12 cellular contexts compared by ENCODE assay signal in genomic region chr16:67339453-67339852, GRCh38. TPM values are rescaled to one million over a fixed set of nuclear protein-coding genes. Genes with fewer than 3 reads are reported as not detected.
DNase-seq lines count a peak whose midpoint lies in the region; ATAC-seq and TF ChIP-seq lines count a peak whose summit lies in the region.
"Had no signal": no experiment of that assay in that cellular context is flagged by ENCODE, and none has a peak within 500 bp of the region (broad histone marks: within the 10 kb centered on the region; RNA-seq: fewer than 3 reads in every experiment).

No MANE protein-coding gene starts in this region.

- H3K79me2 ChIP-seq in DOHH2 (ENCODE audit: control insufficient read depth, low read length) = no peaks in the 10 kb centered on the region

- peaks cover 9% of the 10 kb centered on the region for H3K9me3 Mint-ChIP-seq in activated CD8-positive, alpha-beta T cell treated with anti-CD3 and anti-CD28 coated beads for 36 hours
- peaks cover 10% of the 10 kb centered on the region for H3K9me3 Mint-ChIP-seq in activated T-cell treated with anti-CD3 and anti-CD28 coated beads, Interleukin-2, amount 50 U/mL, for 4 hours

- H3K9me2 ChIP-seq in DOHH2 (replicated peaks; ENCODE audit: control insufficient read depth, low read length) = no peaks in the 10 kb centered on the region

- no peak overlapping the region for H3K4me2 ChIP-seq in DOHH2 (ENCODE audit: low read length)

- no peaks in the 10 kb centered on the region for H4K20me1 ChIP-seq in DOHH2 (ENCODE audit: control insufficient read depth, insufficient read depth, low read depth, low read length)

- no peaks in the 10 kb centered on the region for H3K9me3 ChIP-seq in DOHH2 (ENCODE audit: control insufficient read depth, insufficient read depth, low read length)

- intact Hi-C loops in activated CD8-positive, alpha-beta T cell treated with anti-CD3 and anti-CD28 coated beads for 36 hours (cut with micrococcal nuclease) = no loop called here

- H3K4me1 ChIP-seq in DOHH2 (ENCODE audit: control insufficient read depth, low read length) = no peaks in the 10 kb centered on the region

- H3K27ac ChIP-seq in DOHH2 (ENCODE audit: low read depth, low read length) = no peak overlapping the region

- ATAC-seq in activated CD8-positive, alpha-beta T cell treated with anti-CD3 and anti-CD28 coated beads for 36 hours = peak; percentile 47
- no peak for ATAC-seq in activated T-cell treated with anti-CD3 and anti-CD28 coated beads, Interleukin-2, amount 50 U/mL, for 4 hours
- ATAC-seq: activated CD4-positive, CD25-positive, alpha-beta regulatory T cell treated with anti-CD3 and anti-CD28 coated beads, Interleukin-2, amount 50 U/mL, for 24 hours had no signal

- no peak overlapping the region for H3K27ac Mint-ChIP-seq in activated CD8-positive, alpha-beta T cell treated with anti-CD3 and anti-CD28 coated beads for 36 hours
- H3K27ac Mint-ChIP-seq: activated naive CD8-positive, alpha-beta T cell had no signal

- DNase-seq in HS-5 (ENCODE audit: low read depth) = peak; percentile 9
- no peak for DNase-seq in activated CD8-positive, alpha-beta T cell treated with anti-CD3 and anti-CD28 coated beads for 36 hours
- peak; percentile 17 for DNase-seq in left kidney (ENCODE audit: low read depth, low spot score)
- DNase-seq in NCI-H748 treated with DMSO at 0.1 percent for 48 hours (lab: John Stamatoyannopoulos, UW) = no peak
- DNase-seq in activated T-cell treated with anti-CD3 and anti-CD28 coated beads, Interleukin-2, amount 50 U/mL, for 4 hours = no peak
- DNase-seq in middle frontal gyrus (ENCODE audit: extremely low spot score, low spot score) = no peak
- no peak for DNase-seq in mesenteric fat pad (ENCODE audit: low spot score)
- DNase-seq: foreskin melanocyte, mesendoderm had no signal

- CTCF ChIA-PET in activated CD8-positive, alpha-beta T cell treated with anti-CD3 and anti-CD28 coated beads for 36 hours (lab: Charles Lee) = interaction anchor here (0.6 to 1.9 kb wide), 12 partner anchors 10 to 184 kb away, joined by 3 to 13 read pairs (median 4); partner anchors contain the start of genes KCTD19 and LRRC36

- H3F3A ChIP-seq in DOHH2 (ENCODE audit: control insufficient read depth, insufficient read depth) = no peaks in the 10 kb centered on the region

- H3K4me3 Mint-ChIP-seq in activated CD8-positive, alpha-beta T cell treated with anti-CD3 and anti-CD28 coated beads for 36 hours = no peak overlapping the region
- no peak overlapping the region for H3K4me3 Mint-ChIP-seq in activated T-cell treated with anti-CD3 and anti-CD28 coated beads, Interleukin-2, amount 50 U/mL, for 4 hours
- H3K4me3 Mint-ChIP-seq: activated naive CD8-positive, alpha-beta T cell had no signal

- no peak overlapping the region for H3K4me3 ChIP-seq in DOHH2 (ENCODE audit: low read length)

- no peaks in the 10 kb centered on the region for H3K36me3 ChIP-seq in DOHH2 (ENCODE audit: control insufficient read depth, low read length)

- H3K4me1 Mint-ChIP-seq in activated CD8-positive, alpha-beta T cell treated with anti-CD3 and anti-CD28 coated beads for 36 hours (ENCODE audit: low read depth) = no peaks in the 10 kb centered on the region
- H3K4me1 Mint-ChIP-seq in activated T-cell treated with anti-CD3 and anti-CD28 coated beads, Interleukin-2, amount 50 U/mL, for 4 hours (ENCODE audit: low read depth) = no peaks in the 10 kb centered on the region

- peak; percentile 12 for TF ChIP-seq CTCF in DOHH2 (IDR thresholded peaks at IDR 0.05; ENCODE audit: low read depth, low read length, poor library complexity, severe bottlenecking)
- peak; percentile 34 for TF ChIP-seq CTCF in activated CD8-positive, alpha-beta T cell treated with anti-CD3 and anti-CD28 coated beads for 36 hours (IDR thresholded peaks at IDR 0.05)

- peaks cover 7% of the 10 kb centered on the region for H3K27me3 Mint-ChIP-seq in activated CD8-positive, alpha-beta T cell treated with anti-CD3 and anti-CD28 coated beads for 36 hours
- H3K27me3 Mint-ChIP-seq in activated T-cell treated with anti-CD3 and anti-CD28 coated beads, Interleukin-2, amount 50 U/mL, for 4 hours (ENCODE audit: low read depth) = peaks cover 16% of the 10 kb centered on the region

- H3K27me3 ChIP-seq in DOHH2 (ENCODE audit: control insufficient read depth, low read length) = peaks cover 4% of the 10 kb centered on the region; the same call in 1 of the 2 replicates

- POLR2A ChIA-PET in activated CD8-positive, alpha-beta T cell treated with anti-CD3 and anti-CD28 coated beads for 36 hours (lab: Charles Lee) = interaction anchor here (0.8 kb wide), 1 partner anchor 58 kb away, joined by 3 read pairs; no protein-coding TSS in a partner anchor

- no peaks in the 10 kb centered on the region for H3K36me3 Mint-ChIP-seq in activated CD8-positive, alpha-beta T cell treated with anti-CD3 and anti-CD28 coated beads for 36 hours (ENCODE audit: low read depth)
- H3K36me3 Mint-ChIP-seq in activated T-cell treated with anti-CD3 and anti-CD28 coated beads, Interleukin-2, amount 50 U/mL, for 4 hours (ENCODE audit: insufficient read depth) = no peaks in the 10 kb centered on the region

RNA-seq across cellular contexts. Expression of gene LRRC36, which starts 12.8 kb away (rescaled TPM):
- total RNA-seq in activated CD8-positive, alpha-beta T cell treated with anti-CD3 and anti-CD28 coated beads for 36 hours = under 1 TPM; 0.81 to 0.90 TPM
- total RNA-seq in activated T-cell treated with anti-CD3 and anti-CD28 coated beads, Interleukin-2, amount 50 U/mL, for 4 hours = not detected
- 0.22 TPM for total RNA-seq in mesenteric fat pad

RNA-seq across cellular contexts. Expression of gene KCTD19, which starts 12.9 kb away (rescaled TPM):
- total RNA-seq in activated CD8-positive, alpha-beta T cell treated with anti-CD3 and anti-CD28 coated beads for 36 hours = 1 to 10 TPM; 3.0 to 3.9 TPM
- under 1 TPM in 2 of 3 donors, not detected in 1; 0.16 to 0.66 TPM for total RNA-seq in activated T-cell treated with anti-CD3 and anti-CD28 coated beads, Interleukin-2, amount 50 U/mL, for 4 hours
- total RNA-seq in mesenteric fat pad = not detected

RNA-seq across cellular contexts. Expression of gene TPPP3, which starts 53.8 kb away (rescaled TPM):
- total RNA-seq in activated CD8-positive, alpha-beta T cell treated with anti-CD3 and anti-CD28 coated beads for 36 hours = not detected
- total RNA-seq in activated T-cell treated with anti-CD3 and anti-CD28 coated beads, Interleukin-2, amount 50 U/mL, for 4 hours = under 1 TPM in 1 of 3 donors, not detected in 2; 0.20 TPM
- total RNA-seq in mesenteric fat pad = 4.8 TPM

Comparison
In these comparisons a context has a peak if more than half of its experiments do, and no peak if none do; other contexts are left out.
1. DNase-seq: peak in HS-5 (single experiment) and left kidney (single experiment); none in activated CD8-positive, alpha-beta T cell treated with anti-CD3 and anti-CD28 coated beads for 36 hours (single experiment), NCI-H748 treated with DMSO at 0.1 percent for 48 hours (single experiment), activated T-cell treated with anti-CD3 and anti-CD28 coated beads, Interleukin-2, amount 50 U/mL, for 4 hours (single experiment), middle frontal gyrus (single experiment) and mesenteric fat pad (single experiment).